ENCODE assay signal across 8 cellular contexts in genomic region chr7:33062782-33063443, GRCh38. TPM values are rescaled to one million over a fixed set of nuclear protein-coding genes. Genes with fewer than 3 reads are reported as not detected.
DNase-seq lines count a peak whose midpoint lies in the region; ATAC-seq and TF ChIP-seq lines count a peak whose summit lies in the region.

No MANE protein-coding gene starts in this region.

- DNase-seq in NCI-H1694 (lab: John Stamatoyannopoulos, UW) (peak; percentile 92), anterior cingulate cortex (lab: John Stamatoyannopoulos, UW) (peak; percentile 61 to 99 (median 94)), right cardiac atrium (peak; percentile 94 to 97 (median 97)), pulmonary artery endothelial cell (ENCODE audit: low read depth, low spot score) (peak; percentile 80), uterus (peak; percentile 92 to 94)

- ATAC-seq in GM18498 (IDR thresholded peaks at IDR 0.05; ENCODE audit: unreplicated experiment) (peak; percentile 93), HG02885 (IDR thresholded peaks at IDR 0.05; ENCODE audit: poor library complexity, unreplicated experiment) (peak; percentile 93), right cardiac atrium (peak; percentile 100)

- peak overlapping the region; percentile 95 for H3K4me3 Mint-ChIP-seq in T-helper 1 cell treated with Interleukin-12 subunit alpha and Interleukin-12 subunit beta and Interleukin-4 antibody, amounts not matched to agents 30 μg/mL and 1 μg/mL, for 36 hours

- peak overlapping the region; percentile 89 for H3K4me3 ChIP-seq in right cardiac atrium (ENCODE audit: low read length)
- peak overlapping the region; percentile 75 to 98 for H3K4me3 ChIP-seq in uterus

- H3K4me1 ChIP-seq in right cardiac atrium (ENCODE audit: control insufficient read depth, insufficient read depth, low read length) (peaks cover 2% of the 10 kb centered on the region), uterus (peaks cover 0 to 3% of the 10 kb centered on the region in 2 donors)

- H3K27me3 ChIP-seq in right cardiac atrium (ENCODE audit: control insufficient read depth, insufficient read depth) (no peaks in the 10 kb centered on the region), uterus (no peaks in the 10 kb centered on the region)

- peak in 1 of 4 experiments; percentile 11 for TF ChIP-seq CTCF in uterus (IDR thresholded peaks at IDR 0.05)

- intact Hi-C loops in right cardiac atrium (cut with DNase I), result no loop called here
- intact Hi-C loops in uterus (cut with DNase I; ENCODE audit: low total_unique reads), result no loop called here

- peak overlapping the region; percentile 96 for H3K27ac Mint-ChIP-seq in T-helper 1 cell treated with Interleukin-12 subunit alpha and Interleukin-12 subunit beta and Interleukin-4 antibody, amounts not matched to agents 30 μg/mL and 1 μg/mL, for 36 hours

- TF ChIP-seq POLR2A in uterus (IDR thresholded peaks at IDR 0.05), result peak; percentile 56 to 89

- peak overlapping the region; percentile 98 for H3K27ac ChIP-seq in right cardiac atrium (ENCODE audit: low read length)
- peak overlapping the region; percentile 95 to 97 for H3K27ac ChIP-seq in uterus

- peaks cover 27% of the 10 kb centered on the region for H3K4me1 Mint-ChIP-seq in T-helper 1 cell treated with Interleukin-12 subunit alpha and Interleukin-12 subunit beta and Interleukin-4 antibody, amounts not matched to agents 30 μg/mL and 1 μg/mL, for 36 hours (ENCODE audit: low read depth)

- peaks cover 12% of the 10 kb centered on the region for H3K27me3 Mint-ChIP-seq in T-helper 1 cell treated with Interleukin-12 subunit alpha and Interleukin-12 subunit beta and Interleukin-4 antibody, amounts not matched to agents 30 μg/mL and 1 μg/mL, for 36 hours (ENCODE audit: low read depth)

- under 1% methylated on average over 50 of the region's 50 CpGs for WGBS in right cardiac atrium

- peaks cover 14% of the 10 kb centered on the region for H3K36me3 Mint-ChIP-seq in T-helper 1 cell treated with Interleukin-12 subunit alpha and Interleukin-12 subunit beta and Interleukin-4 antibody, amounts not matched to agents 30 μg/mL and 1 μg/mL, for 36 hours (ENCODE audit: low read depth)

- H3K9me3 ChIP-seq in right cardiac atrium (ENCODE audit: control insufficient read depth, low read length) (no peaks in the 10 kb centered on the region), uterus (peaks cover 0 to 5% of the 10 kb centered on the region in 2 donors)

- peaks cover 27% of the 10 kb centered on the region for H3K9me3 Mint-ChIP-seq in T-helper 1 cell treated with Interleukin-12 subunit alpha and Interleukin-12 subunit beta and Interleukin-4 antibody, amounts not matched to agents 30 μg/mL and 1 μg/mL, for 36 hours

- H3K36me3 ChIP-seq in uterus, result no peaks in the 10 kb centered on the region

RNA-seq across cellular contexts. Expression of gene NT5C3A, which starts 0.3 kb away (rescaled TPM):
- total RNA-seq in right cardiac atrium (10 to 100 TPM; 13.9 to 21.9 (median 17.4) TPM), pulmonary artery endothelial cell (15.9 and 18.9 TPM in 2 replicates), uterus (10 to 100 TPM; 21.3 to 50.2 (median 42.1) TPM)
- polyA plus RNA-seq in right cardiac atrium, result 12.8 TPM

RNA-seq across cellular contexts. Expression of gene RP9, which starts 46.3 kb away (rescaled TPM):
- total RNA-seq in right cardiac atrium (10 to 100 TPM; 15.2 to 19.7 (median 15.6) TPM), pulmonary artery endothelial cell (11.5 and 13.2 TPM in 2 replicates), uterus (10 to 100 TPM in 2 of 4 donors, 1 to 10 TPM in 2; 1.2 to 55.8 (median 13.7) TPM)
- 16.3 TPM for polyA plus RNA-seq in right cardiac atrium

Comparison
In these comparisons a context has a peak if more than half of its experiments do, and no peak if none do; other contexts are left out.
1. Peak in every context shown above with its lines: DNase-seq, ATAC-seq, H3K4me3 ChIP-seq and H3K27ac ChIP-seq.